1 cellular context compared by ENCODE assay signal in genomic region chr7:21945374-21946227, GRCh38.
A peak's percentile ranks its signal among the peaks of the same experiment; 100 is the strongest.
TF ChIP-seq lines count a peak whose summit lies in the region.

Gene CDCA7L (minus strand): TSS chr7:21945899. CDS start chr7:21945804, 95 bp downstream.

TF ChIP-seq in GM12878, 131 proteins besides CTCF, POLR2A, EP300 and RAD21 (continued from another document and continues in another):
- no peak; the same call in 1 of the 2 replicates for TF ChIP-seq PAX5 (IDR thresholded peaks at IDR 0.05; ENCODE audit: borderline replicate concordance, low read depth, low read length)
- no peak for TF ChIP-seq RBBP5 (conservative IDR thresholded peaks at IDR 0.05)
- TF ChIP-seq SUPT20H (IDR thresholded peaks at IDR 0.05; ENCODE audit: borderline replicate concordance, control insufficient read depth, low read depth, low read length) = no peak
- 0 out of 2 replicates have a peak, but pooled peaks have one; percentile 27 for TF ChIP-seq ZNF384 (IDR thresholded peaks at IDR 0.05; ENCODE audit: borderline replicate concordance, low read depth, low read length)
- no peak for TF ChIP-seq RUNX3 (IDR thresholded peaks at IDR 0.05; ENCODE audit: low read length)
- no peak; the same call in 1 of the 2 replicates for TF ChIP-seq CBFB (IDR thresholded peaks at IDR 0.05; ENCODE audit: low read depth)
- TF ChIP-seq JUNB (IDR thresholded peaks at IDR 0.05) = no peak
- no peak for TF ChIP-seq PAX8 (IDR thresholded peaks at IDR 0.05)
- TF ChIP-seq CHD1 (IDR thresholded peaks at IDR 0.05; ENCODE audit: low read depth, low read length) = peak; percentile 99
- peak; percentile 97 for TF ChIP-seq ZNF207 (IDR thresholded peaks at IDR 0.05; ENCODE audit: borderline replicate concordance)
- TF ChIP-seq RCOR1 (conservative IDR thresholded peaks at IDR 0.05; ENCODE audit: low read depth, low read length) = no peak
- no peak for TF ChIP-seq SRF (IDR thresholded peaks at IDR 0.05; ENCODE audit: low read depth in 2 of 2, low read length in 2 of 2)
- no peak for TF ChIP-seq ZZZ3 (IDR thresholded peaks at IDR 0.05; ENCODE audit: control insufficient read depth, insufficient read length, low read depth)
- TF ChIP-seq RB1 (IDR thresholded peaks at IDR 0.05; ENCODE audit: borderline replicate concordance) = peak; percentile 100
- TF ChIP-seq CHD2 (IDR thresholded peaks at IDR 0.05; ENCODE audit: borderline replicate concordance, low read depth, low read length) = 0 out of 2 replicates have a peak, but pooled peaks have one; percentile 23
- TF ChIP-seq E2F4 (IDR thresholded peaks at IDR 0.05; ENCODE audit: low read depth, low read length) = peak; percentile 54; the same call in 1 of the 2 replicates
- TF ChIP-seq BMI1 (IDR thresholded peaks at IDR 0.05; ENCODE audit: borderline replicate concordance) = no peak
- no peak for TF ChIP-seq MTA3 (IDR thresholded peaks at IDR 0.05; ENCODE audit: borderline replicate concordance, low read length)
- no peak for TF ChIP-seq NFXL1 (IDR thresholded peaks at IDR 0.05; ENCODE audit: borderline replicate concordance)
- TF ChIP-seq NR2C2 (IDR thresholded peaks at IDR 0.05; ENCODE audit: borderline replicate concordance, control insufficient read depth, insufficient read length, low read depth) = no peak
- TF ChIP-seq IKZF2 (IDR thresholded peaks at IDR 0.05) = peak in 1 of 2 experiments; percentile 46; a peak in 1 of 4 replicates
- TF ChIP-seq SMC3 (IDR thresholded peaks at IDR 0.05; ENCODE audit: borderline replicate concordance, low read length) = no peak
- no peak for TF ChIP-seq ETV6 (conservative IDR thresholded peaks at IDR 0.05 in 1 of 2, IDR thresholded peaks at IDR 0.05 in 1 of 2; ENCODE audit: borderline replicate concordance in 1 of 2, low read depth in 1 of 2)
- no peak for TF ChIP-seq STAT3 (IDR thresholded peaks at IDR 0.05; ENCODE audit: low read depth, low read length)
- TF ChIP-seq IRF5 (IDR thresholded peaks at IDR 0.05; ENCODE audit: borderline replicate concordance) = no peak
- 0 out of 2 replicates have a peak, but pooled peaks have one; percentile 60 for TF ChIP-seq POLR2AphosphoS2 (IDR thresholded peaks at IDR 0.05; ENCODE audit: low read depth, low read length)
- peak; percentile 100 for TF ChIP-seq BCLAF1 (IDR thresholded peaks at IDR 0.05)
- peak; percentile 90 for TF ChIP-seq DPF2 (IDR thresholded peaks at IDR 0.05)
- no peak for TF ChIP-seq ZBTB11 (CRISPR knock-in tag; IDR thresholded peaks at IDR 0.05)
- peak; percentile 45; the same call in 1 of the 2 replicates for TF ChIP-seq NFIC (IDR thresholded peaks at IDR 0.05; ENCODE audit: low read depth, low read length)
- peak; percentile 64; the same call in 1 of the 2 replicates for TF ChIP-seq TBL1XR1 (IDR thresholded peaks at IDR 0.05; ENCODE audit: low read depth, low read length)
- TF ChIP-seq SMARCA5 (IDR thresholded peaks at IDR 0.05) = peak; percentile 58; the same call in 1 of the 2 replicates
- no peak for TF ChIP-seq FOS (IDR thresholded peaks at IDR 0.05; ENCODE audit: borderline replicate concordance, extremely low read depth, insufficient read length)
- TF ChIP-seq NRF1 (conservative IDR thresholded peaks at IDR 0.05; ENCODE audit: low read depth, low read length) = no peak
- TF ChIP-seq E2F8 (IDR thresholded peaks at IDR 0.05; ENCODE audit: low read depth, partially characterized antibody) = peak; percentile 98
- no peak for TF ChIP-seq SREBF2 (IDR thresholded peaks at IDR 0.05; ENCODE audit: low read length)
- TF ChIP-seq RFX5 (IDR thresholded peaks at IDR 0.05; ENCODE audit: low read depth, low read length) = 0 out of 2 replicates have a peak, but pooled peaks have one; percentile 36
- TF ChIP-seq NBN (IDR thresholded peaks at IDR 0.05) = peak; percentile 95
- peak; percentile 69; the same call in 1 of the 2 replicates for TF ChIP-seq IRF3 (IDR thresholded peaks at IDR 0.05)
- TF ChIP-seq BACH1 (IDR thresholded peaks at IDR 0.05; ENCODE audit: borderline replicate concordance) = peak; percentile 43; the same call in 1 of the 2 replicates
- no peak for TF ChIP-seq MAX (IDR thresholded peaks at IDR 0.05; ENCODE audit: low read depth, low read length)
- TF ChIP-seq EGR1 (IDR thresholded peaks at IDR 0.05; ENCODE audit: borderline replicate concordance in 1 of 2, low read depth in 2 of 2, low read length in 2 of 2) = 0 out of 3 replicates have a peak, but pooled peaks of 1 of the 2 experiments have one; percentile 0
- TF ChIP-seq ZBTB33 (IDR thresholded peaks at IDR 0.05) = no peak
- TF ChIP-seq POU2F2 (IDR thresholded peaks at IDR 0.05; ENCODE audit: borderline replicate concordance, low read depth, low read length) = 0 out of 3 replicates have a peak, but pooled peaks have one; percentile 3
- TF ChIP-seq CREM (IDR thresholded peaks at IDR 0.05; ENCODE audit: low read depth) = peak; percentile 35; the same call in 1 of the 2 replicates
- TF ChIP-seq GATAD2B (conservative IDR thresholded peaks at IDR 0.05; ENCODE audit: low read depth) = peak; percentile 94
- peak; percentile 100 for TF ChIP-seq ATF7 (IDR thresholded peaks at IDR 0.05; ENCODE audit: low read depth)
- no peak for TF ChIP-seq ZNF622 (IDR thresholded peaks at IDR 0.05)
- TF ChIP-seq MYB (IDR thresholded peaks at IDR 0.05; ENCODE audit: borderline replicate concordance, low read depth, low read length) = no peak
- TF ChIP-seq MEF2B (IDR thresholded peaks at IDR 0.05; ENCODE audit: partially characterized antibody, poor library complexity, severe bottlenecking) = no peak
- 0 out of 2 replicates have a peak, but pooled peaks have one; percentile 43 for TF ChIP-seq EED (IDR thresholded peaks at IDR 0.05; ENCODE audit: low read depth)
- TF ChIP-seq BCL3 (IDR thresholded peaks at IDR 0.05; ENCODE audit: borderline replicate concordance, insufficient read depth, low read depth, low read length, poor library complexity, severe bottlenecking) = peak; percentile 76
